1 cellular context compared by ENCODE assay signal in genomic region chr1:178107823-178108222, GRCh38.
TF ChIP-seq lines count a peak whose summit lies in the region.

No MANE protein-coding gene starts in this region.

TF ChIP-seq in GM12878, 131 proteins besides CTCF, POLR2A, EP300 and RAD21 (continued from another document):
- TF ChIP-seq CEBPZ (IDR thresholded peaks at IDR 0.05; ENCODE audit: low read depth, low read length) (no peak), EGR1 (IDR thresholded peaks at IDR 0.05; ENCODE audit: borderline replicate concordance in 1 of 2, low read depth in 2 of 2, low read length in 2 of 2) (no peak), SMAD5 (IDR thresholded peaks at IDR 0.05; ENCODE audit: low read depth) (no peak), EED (IDR thresholded peaks at IDR 0.05; ENCODE audit: low read depth) (no peak), NRF1 (conservative IDR thresholded peaks at IDR 0.05; ENCODE audit: low read depth, low read length) (no peak)
